ENCODE assay signal across 11 cellular contexts in the genomic region with DNA sequence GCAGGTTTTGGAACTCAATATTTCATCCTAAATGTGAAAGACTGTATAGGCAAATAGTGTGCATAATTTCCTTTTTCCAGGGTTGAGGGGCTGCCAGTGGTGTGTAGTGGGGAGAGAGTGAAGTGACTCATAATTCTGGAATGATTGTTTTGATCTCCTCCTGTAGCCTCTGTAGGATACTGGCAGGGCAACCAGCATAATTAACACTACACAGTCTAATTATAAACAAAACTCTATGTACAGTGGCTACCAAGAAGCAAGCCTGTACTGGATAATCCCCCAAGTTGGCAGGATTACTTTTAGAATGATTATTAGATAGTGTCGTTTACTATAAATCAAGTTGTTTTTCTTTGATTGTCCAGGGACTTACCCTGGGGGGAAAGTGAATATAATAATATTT. TPM values are rescaled to one million over a fixed set of nuclear protein-coding genes. Genes with fewer than 3 reads are reported as not detected.
DNase-seq lines count a peak whose midpoint lies in the region; ATAC-seq, FAIRE-seq and TF ChIP-seq lines count a peak whose summit lies in the region.
"Had no signal": no experiment of that assay in that cellular context is flagged by ENCODE, and none has a peak within 500 bp of the region (broad histone marks: within the 10 kb centered on the region; RNA-seq: fewer than 3 reads in every experiment).

No MANE protein-coding gene starts in this region.

- POLR2A ChIA-PET in PC-3 (lab: Charles Lee; ENCODE audit: unreplicated experiment), result no interaction called here

- H3K4me1 ChIP-seq in PC-3 (ENCODE audit: insufficient read depth, low read length) (peaks cover 11% of the 10 kb centered on the region), fibroblast of lung (ENCODE audit: control insufficient read depth, extremely low read depth, insufficient read depth, low read length) (peaks cover 6% of the 10 kb centered on the region), psoas muscle (peaks cover 66% of the 10 kb centered on the region), prostate gland (replicated peaks) (peaks cover 12% of the 10 kb centered on the region), small intestine (ENCODE audit: control insufficient read depth in 2 of 2, insufficient read depth in 1 of 2, low read depth in 1 of 2, low read length in 1 of 2) (peaks cover 0 to 11% of the 10 kb centered on the region in 2 donors)

- intact Hi-C loops in PC-3 (cut with micrococcal nuclease), result no loop called here
- intact Hi-C loops in psoas muscle (cut with DNase I), result no loop called here
- intact Hi-C loops in prostate gland (cut with DNase I), result no loop called here

- H3K9me3 ChIP-seq in PC-3 (ENCODE audit: low read length) (no peaks in the 10 kb centered on the region), fibroblast of lung (ENCODE audit: control insufficient read depth, insufficient read depth, low read depth, low read length) (no peaks in the 10 kb centered on the region), psoas muscle (no peaks in the 10 kb centered on the region), prostate gland (no peaks in the 10 kb centered on the region), small intestine (ENCODE audit: control insufficient read depth, low read depth) (no peaks in the 10 kb centered on the region)

- CTCF ChIA-PET in PC-3 (lab: Charles Lee), result no interaction called here

- H3K79me2 ChIP-seq in PC-3 (ENCODE audit: low read length), result peaks cover 12% of the 10 kb centered on the region; the same call in 1 of the 2 replicates
- H3K79me2 ChIP-seq in fibroblast of lung (ENCODE audit: control insufficient read depth, insufficient read depth, low read length), result peaks cover 12% of the 10 kb centered on the region

- no peak overlapping the region for H3K4me3 ChIP-seq in PC-3 (ENCODE audit: low read length)
- H3K4me3 ChIP-seq in fibroblast of lung (replicated peaks in 1 of 4; ENCODE audit: control extremely low read depth in 1 of 4, insufficient read depth in 1 of 4, low read depth in 3 of 4, low read length in 4 of 4), result no peak overlapping the region
- no peak overlapping the region for H3K4me3 ChIP-seq in psoas muscle
- no peak overlapping the region for H3K4me3 ChIP-seq in prostate gland
- no peak overlapping the region for H3K4me3 ChIP-seq in small intestine (ENCODE audit: low read depth in 1 of 2, low read length in 2 of 2)

- H3K4me2 ChIP-seq in PC-3 (ENCODE audit: low read length) (peak overlapping the region; percentile 9; the same call in 1 of the 2 replicates), fibroblast of lung (ENCODE audit: extremely low read depth, insufficient read depth, low read length) (peak overlapping the region; percentile 34)

- H3K27me3 ChIP-seq in PC-3 (ENCODE audit: low read length) (no peaks in the 10 kb centered on the region), fibroblast of lung (ENCODE audit: control insufficient read depth, insufficient read depth, low read length) (no peaks in the 10 kb centered on the region), psoas muscle (ENCODE audit: insufficient read depth in 3 of 3, low read length in 2 of 3) (no peaks in the 10 kb centered on the region), prostate gland (replicated peaks; ENCODE audit: insufficient read depth) (no peaks in the 10 kb centered on the region), small intestine (ENCODE audit: control insufficient read depth in 2 of 2, insufficient read depth in 2 of 2, low read length in 2 of 2) (no peaks in the 10 kb centered on the region)

- DNase-seq in EL (peak; percentile 74), PC-3 (peak; percentile 52), fibroblast of lung (ENCODE audit: low read depth in 2 of 2) (peak; percentile 48 to 75), psoas muscle (no peak), prostate gland (ENCODE audit: low spot score) (no peak), small intestine (no peak), CD1c-positive myeloid dendritic cell (ENCODE audit: extremely low spot score) (no peak)
- DNase-seq: activated naive CD8-positive, alpha-beta T cell treated with anti-CD3 and anti-CD28 coated beads, Interleukin-2, amount 10 ng/mL, durations not matched to agents 7 days and 5 days; GOT3; T-helper 9 cell had no signal

- H3K36me3 ChIP-seq in PC-3 (ENCODE audit: low read depth, low read length), result no peaks in the 10 kb centered on the region
- no peaks in the 10 kb centered on the region for H3K36me3 ChIP-seq in fibroblast of lung (ENCODE audit: control insufficient read depth, insufficient read depth, low read length)
- no peaks in the 10 kb centered on the region for H3K36me3 ChIP-seq in psoas muscle (ENCODE audit: insufficient read depth in 1 of 2, low read depth in 1 of 2)
- no peaks in the 10 kb centered on the region for H3K36me3 ChIP-seq in prostate gland
- H3K36me3 ChIP-seq in small intestine (ENCODE audit: control insufficient read depth in 2 of 2, insufficient read depth in 2 of 2, low read length in 2 of 2), result no peaks in the 10 kb centered on the region

- TF ChIP-seq POLR2A in prostate gland (IDR thresholded peaks at IDR 0.05), result no peak

- H2AFZ ChIP-seq in PC-3 (ENCODE audit: low read length) (no peak overlapping the region), fibroblast of lung (ENCODE audit: low read length) (no peak overlapping the region)

- WGBS in psoas muscle, 3 donors, result 10 to 16% (median 12%) methylated on average over 1 of the region's 1 CpG
- WGBS in prostate gland, result 24% methylated on average over 1 of the region's 1 CpG
- 44 to 73% (median 72%) methylated on average over 1 of the region's 1 CpG for WGBS in small intestine, 3 donors

- H3K9me2 ChIP-seq in PC-3 (replicated peaks; ENCODE audit: low read length), result no peaks in the 10 kb centered on the region

- BruUV-seq in PC-3 (replicated peaks; lab: Mats Ljungman, UMichigan), result no TSS peak

- H3K9ac ChIP-seq in PC-3 (ENCODE audit: low read length) (no peak overlapping the region), fibroblast of lung (ENCODE audit: insufficient read depth, low read length) (no peak overlapping the region)

- ATAC-seq in PC-3 (peak; percentile 96), psoas muscle (peak; percentile 33 to 64 (median 51)), HG03342 (IDR thresholded peaks at IDR 0.05; ENCODE audit: unreplicated experiment) (no peak)

- H3F3A ChIP-seq in PC-3 (ENCODE audit: low read length, unreplicated experiment), result no peaks in the 10 kb centered on the region

- H3K27ac ChIP-seq in PC-3 (ENCODE audit: low read length) (no peak overlapping the region), fibroblast of lung (ENCODE audit: insufficient read depth, low read length) (no peak overlapping the region), psoas muscle (peak overlapping the region; percentile 51), prostate gland (no peak overlapping the region), small intestine (ENCODE audit: low read depth in 1 of 2, low read length in 1 of 2) (no peak overlapping the region)

- TF ChIP-seq CTCF in PC-3 (conservative IDR thresholded peaks at IDR 0.05; ENCODE audit: low read depth, low read length) (no peak), fibroblast of lung (conservative IDR thresholded peaks at IDR 0.05 in 1 of 2, IDR thresholded peaks at IDR 0.05 in 1 of 2; ENCODE audit: low read depth in 1 of 2, low read length in 2 of 2) (no peak), psoas muscle (IDR thresholded peaks at IDR 0.05) (no peak), prostate gland (IDR thresholded peaks at IDR 0.05) (no peak)

- no peak for FAIRE-seq in small intestine (lab: Jason Lieb, UNC)

- H4K20me1 ChIP-seq in PC-3 (ENCODE audit: low read length) (no peaks in the 10 kb centered on the region), fibroblast of lung (ENCODE audit: control insufficient read depth, extremely low read depth, insufficient read depth, low read length) (peaks cover 1% of the 10 kb centered on the region)

RNA-seq across cellular contexts. Expression of gene LNPEP, which starts 32.2 kb away (rescaled TPM):
- total RNA-seq in PC-3 (2014; rRNA removed) (11.1 and 20.2 TPM in 2 replicates), fibroblast of lung (26.1 and 26.2 TPM in 2 replicates), psoas muscle (10 to 100 TPM; 30.4 to 62.8 (median 45.4) TPM), prostate gland (10 to 100 TPM; 38.5 to 43.9 TPM)
- polyA plus RNA-seq in fibroblast of lung (15.0 and 19.5 TPM in 2 replicates), psoas muscle (10 to 100 TPM in 1 of 3 donors, 1 to 10 TPM in 2; 4.1 to 12.4 (median 4.3) TPM), small intestine (1 to 10 TPM; 1.1 to 7.0 (median 1.6) TPM)
- 5.5 and 7.8 TPM in 2 replicates for polyA plus RNA-seq in fibroblast of lung (2012)
- 5.1 and 8.3 TPM in 2 replicates for polyA minus RNA-seq in fibroblast of lung (ENCODE audit: low replicate concordance)

Comparison
In these comparisons a context has a peak if more than half of its experiments do, and no peak if none do; other contexts are left out.
1. DNase-seq: peak in EL (single experiment), PC-3 (single experiment) and fibroblast of lung (2 of 2); none in psoas muscle (0 of 2), prostate gland (single experiment), small intestine (single experiment) and CD1c-positive myeloid dendritic cell (single experiment).